ENCODE assay signal across 8 cellular contexts in genomic region chr3:49092948-49093852, GRCh38. TPM values are rescaled to one million over a fixed set of nuclear protein-coding genes. Genes with fewer than 3 reads are reported as not detected.
DNase-seq lines count a peak whose midpoint lies in the region; ATAC-seq and TF ChIP-seq lines count a peak whose summit lies in the region.

No MANE protein-coding gene starts in this region.

- ATAC-seq in HG02981 (IDR thresholded peaks at IDR 0.05; ENCODE audit: unreplicated experiment), result peak; percentile 36

- intact Hi-C loops in colonic mucosa (cut with DNase I), result loop anchor here (10.0 kb wide), 1 partner anchor 108 kb away; no protein-coding TSS in a partner anchor

- no peaks in the 10 kb centered on the region for H3K27me3 ChIP-seq in colonic mucosa

- H3K9me3 ChIP-seq in colonic mucosa, result no peaks in the 10 kb centered on the region

- DNase-seq in SKM-1 treated with dmso at 0.1 percent for 144 hours (lab: John Stamatoyannopoulos, UW; ENCODE audit: unreplicated experiment) (peak; percentile 65), SKM-1 (lab: John Stamatoyannopoulos, UW; ENCODE audit: unreplicated experiment) (no peak), NCI-H2171 (lab: John Stamatoyannopoulos, UW) (peak; percentile 70), colonic mucosa (peak; percentile 81), left kidney (ENCODE audit: low read depth, low spot score) (peak; percentile 91)
- peak; percentile 75 for DNase-seq in activated CD4-positive, alpha-beta T cell treated with anti-CD3 and anti-CD28 coated beads for 4 hours
- peak; percentile 82 for DNase-seq in stimulated activated CD4-positive, alpha-beta T cell treated with anti-CD3 and anti-CD28 coated beads, Interleukin-1b, Interleukin-23, amount 100 ng/mL, for 48 hours

- H3K9ac ChIP-seq in colonic mucosa (ENCODE audit: low read depth in 2 of 2, low read length in 2 of 2), result peak overlapping the region; percentile 70 to 97

- no peak for TF ChIP-seq CTCF in colonic mucosa (IDR thresholded peaks at IDR 0.05)

- peaks cover 17% of the 10 kb centered on the region for H3K4me1 ChIP-seq in colonic mucosa

- H3K36me3 ChIP-seq in colonic mucosa, result no peaks in the 10 kb centered on the region

- peak overlapping the region; percentile 96 for H3K27ac ChIP-seq in colonic mucosa

- H3K4me3 ChIP-seq in colonic mucosa, result peak overlapping the region; percentile 85

RNA-seq across cellular contexts. Expression of gene QRICH1, which starts 0.7 kb away (rescaled TPM):
- 10 to 100 TPM; 59.8 to 76.0 TPM for total RNA-seq in colonic mucosa

RNA-seq across cellular contexts. Expression of gene QARS1, which starts 11.4 kb away (rescaled TPM):
- 100 to 1,000 TPM; 371 to 374 TPM for total RNA-seq in colonic mucosa

RNA-seq across cellular contexts. Expression of gene USP19, which starts 27.4 kb away (rescaled TPM):
- total RNA-seq in colonic mucosa, result 10 to 100 TPM; 59.1 to 81.0 TPM

RNA-seq across cellular contexts. Expression of gene LAMB2, which starts 39.6 kb away (rescaled TPM):
- 100 to 1,000 TPM in 1 of 2 donors, 10 to 100 TPM in 1; 83.5 to 112 TPM for total RNA-seq in colonic mucosa
